In genomic region chr10:5585517-5586222, GRCh38 we compare ENCODE assay signal across 12 cellular contexts.
DNase-seq lines count a peak whose midpoint lies in the region; ATAC-seq and TF ChIP-seq lines count a peak whose summit lies in the region.
"Had no signal": no experiment of that assay in that cellular context is flagged by ENCODE, and none has a peak within 500 bp of the region (broad histone marks: within the 10 kb centered on the region; RNA-seq: fewer than 3 reads in every experiment).

No MANE protein-coding gene starts in this region.

- H3K4me1 Mint-ChIP-seq in stimulated activated naive B cell treated with anti-CD40 and anti-IgM and Interleukin-4, amounts not matched to agents 10 μg/mL and 1 μg/mL and 100 μg/mL, for 72 hours, result peaks cover 27 to 53% of the 10 kb centered on the region in 2 donors

- no peak for ATAC-seq in RWPE2 (ENCODE audit: low read depth)
- ATAC-seq in lung (ENCODE audit: insufficient read depth, low FRiP score), result no peak
- no peak for ATAC-seq in stimulated activated naive B cell treated with anti-CD40 and anti-IgM and Interleukin-4, amounts not matched to agents 10 μg/mL and 1 μg/mL and 100 μg/mL, for 72 hours (replicated peaks)

- H3K4me2 ChIP-seq in MM.1S (ENCODE audit: low read depth, low read length), result 0 out of 2 replicates have a peak overlapping the region, but pooled peaks have one; percentile 3

- H3K36me3 Mint-ChIP-seq in stimulated activated naive B cell treated with anti-CD40 and anti-IgM and Interleukin-4, amounts not matched to agents 10 μg/mL and 1 μg/mL and 100 μg/mL, for 72 hours, result peaks cover 0 to 2% of the 10 kb centered on the region in 2 donors
- H3K36me3 Mint-ChIP-seq: activated naive CD8-positive, alpha-beta T cell had no signal

- no peaks in the 10 kb centered on the region for H4K20me1 ChIP-seq in MM.1S (ENCODE audit: insufficient read depth, low read length)

- TF ChIP-seq CTCF in MM.1S (IDR thresholded peaks at IDR 0.05; ENCODE audit: low read length) (no peak), RWPE2 (IDR thresholded peaks at IDR 0.05; ENCODE audit: poor library complexity, severe bottlenecking) (no peak), lung (IDR thresholded peaks at IDR 0.05; ENCODE audit: control extremely low read depth, extremely low read depth) (no peak)

- peaks cover 0 to 2% of the 10 kb centered on the region in 2 donors for H3K9me3 Mint-ChIP-seq in stimulated activated naive B cell treated with anti-CD40 and anti-IgM and Interleukin-4, amounts not matched to agents 10 μg/mL and 1 μg/mL and 100 μg/mL, for 72 hours

- WGBS in lung, 2 donors, result 60 to 77% methylated on average over 7 of the region's 7 CpGs

- H3K9ac ChIP-seq in MM.1S (ENCODE audit: low read length), result no peak overlapping the region

- H3K9me3 ChIP-seq in MM.1S (replicated peaks; ENCODE audit: insufficient read depth, low read length) (no peaks in the 10 kb centered on the region), RWPE2 (ENCODE audit: severe bottlenecking) (peaks cover 6% of the 10 kb centered on the region), lung (ENCODE audit: control insufficient read depth in 2 of 2, insufficient read depth in 1 of 2, low read length in 1 of 2) (peaks cover 0 to 2% of the 10 kb centered on the region in 2 donors)

- H3K27me3 Mint-ChIP-seq in stimulated activated naive B cell treated with anti-CD40 and anti-IgM and Interleukin-4, amounts not matched to agents 10 μg/mL and 1 μg/mL and 100 μg/mL, for 72 hours, result peaks cover 16 to 23% of the 10 kb centered on the region in 2 donors

- no peak overlapping the region for H3K27ac Mint-ChIP-seq in stimulated activated naive B cell treated with anti-CD40 and anti-IgM and Interleukin-4, amounts not matched to agents 10 μg/mL and 1 μg/mL and 100 μg/mL, for 72 hours
- H3K27ac Mint-ChIP-seq: activated CD4-positive, alpha-beta T cell treated with anti-CD3 and anti-CD28 coated beads, Interleukin-2, amount 10 ng/mL, durations not matched to agents 7 days and 5 days; activated naive CD8-positive, alpha-beta T cell had no signal

- H3K27ac ChIP-seq in MM.1S (ENCODE audit: low read length), result no peak overlapping the region
- peak overlapping the region; percentile 91 for H3K27ac ChIP-seq in RWPE2 (ENCODE audit: poor library complexity, severe bottlenecking)
- no peak overlapping the region for H3K27ac ChIP-seq in lung (ENCODE audit: low read depth in 1 of 2, low read length in 1 of 2)
- H3K27ac ChIP-seq: C4-2B had no signal

- no peaks in the 10 kb centered on the region for H3K9me2 ChIP-seq in MM.1S (replicated peaks; ENCODE audit: insufficient read depth, low read length)

- H3K4me3 ChIP-seq in MM.1S (ENCODE audit: low read length) (no peak overlapping the region), RWPE2 (ENCODE audit: severe bottlenecking) (no peak overlapping the region), lung (no peak overlapping the region)

- DNase-seq in AG08395 (ENCODE audit: low spot score) (peak; percentile 28), MM.1S (no peak), RWPE2 (ENCODE audit: low spot score) (no peak), lung (ENCODE audit: low spot score) (peak; percentile 45), ecto neural progenitor cell (ENCODE audit: low spot score) (no peak), NCI-H2081 (lab: John Stamatoyannopoulos, UW) (no peak), NCI-H146 (lab: John Stamatoyannopoulos, UW) (no peak)
- DNase-seq in stimulated activated naive B cell treated with anti-CD40 and anti-IgM and Interleukin-4, amounts not matched to agents 10 μg/mL and 1 μg/mL and 100 μg/mL, for 72 hours, result no peak
- DNase-seq: activated CD4-positive, alpha-beta T cell treated with anti-CD3 and anti-CD28 coated beads, Interleukin-2, amount 10 ng/mL, durations not matched to agents 7 days and 5 days; NCI-H524 had no signal

- H2AFZ ChIP-seq in MM.1S (ENCODE audit: low read length), result no peak overlapping the region

- H3K36me3 ChIP-seq in MM.1S (replicated peaks; ENCODE audit: insufficient read depth, low read length) (no peaks in the 10 kb centered on the region), RWPE2 (ENCODE audit: low read depth) (no peaks in the 10 kb centered on the region), lung (ENCODE audit: control insufficient read depth in 2 of 2, insufficient read depth in 2 of 2, low read length in 2 of 2) (no peaks in the 10 kb centered on the region)

- no peak overlapping the region for H3K4me3 Mint-ChIP-seq in stimulated activated naive B cell treated with anti-CD40 and anti-IgM and Interleukin-4, amounts not matched to agents 10 μg/mL and 1 μg/mL and 100 μg/mL, for 72 hours
- H3K4me3 Mint-ChIP-seq: activated CD4-positive, alpha-beta T cell treated with anti-CD3 and anti-CD28 coated beads, Interleukin-2, amount 10 ng/mL, durations not matched to agents 7 days and 5 days; activated naive CD8-positive, alpha-beta T cell had no signal

- H3K4me1 ChIP-seq in MM.1S (ENCODE audit: low read length) (peaks cover 49% of the 10 kb centered on the region), RWPE2 (ENCODE audit: insufficient read depth, poor library complexity, severe bottlenecking) (peaks cover 44% of the 10 kb centered on the region), lung (ENCODE audit: control insufficient read depth in 2 of 2, insufficient read depth in 2 of 2, low read length in 2 of 2) (peaks cover 3 to 6% of the 10 kb centered on the region in 2 donors)

- H3F3A ChIP-seq in MM.1S (ENCODE audit: insufficient read depth, low read length), result peaks cover 21% of the 10 kb centered on the region

- H3K27me3 ChIP-seq in MM.1S (replicated peaks; ENCODE audit: insufficient read depth, low read length), result no peaks in the 10 kb centered on the region
- no peaks in the 10 kb centered on the region for H3K27me3 ChIP-seq in RWPE2 (ENCODE audit: insufficient read depth, poor library complexity, severe bottlenecking)
- H3K27me3 ChIP-seq in lung (ENCODE audit: control insufficient read depth, insufficient read depth), result no peaks in the 10 kb centered on the region

- no peaks in the 10 kb centered on the region for H3K79me2 ChIP-seq in MM.1S (ENCODE audit: low read length)

Comparison
In these comparisons a context has a peak if more than half of its experiments do, and no peak if none do; other contexts are left out.
1. DNase-seq: peak in AG08395 (single experiment) and lung (single experiment); none in MM.1S (single experiment), RWPE2 (single experiment), stimulated activated naive B cell treated with anti-CD40 and anti-IgM and Interleukin-4, amounts not matched to agents 10 μg/mL and 1 μg/mL and 100 μg/mL, for 72 hours (single experiment), ecto neural progenitor cell (single experiment), NCI-H2081 (0 of 2) and NCI-H146 (single experiment).